ENCODE assay signal across 15 cellular contexts in the genomic region with DNA sequence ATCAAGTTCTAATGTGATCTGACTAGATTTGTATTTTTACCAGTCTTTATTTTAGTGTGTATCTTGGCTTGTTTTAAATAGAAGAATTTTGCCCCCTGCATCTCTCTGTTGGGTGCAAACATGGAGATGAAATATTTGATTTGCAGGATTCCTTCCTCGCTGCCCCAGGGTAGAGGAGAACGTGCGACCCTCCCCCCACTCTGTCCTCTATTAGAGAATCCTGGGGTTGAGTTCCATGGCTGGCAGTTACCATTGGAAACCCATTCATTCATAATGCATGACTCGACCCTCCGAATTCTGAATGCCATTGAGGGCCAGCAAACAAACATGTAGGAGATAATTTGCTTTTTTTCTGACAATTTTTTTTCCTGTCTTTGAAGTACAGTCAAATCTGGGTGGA. TPM values are rescaled to one million over a fixed set of nuclear protein-coding genes. Genes with fewer than 3 reads are reported as not detected.
DNase-seq lines count a peak whose midpoint lies in the region; FAIRE-seq and TF ChIP-seq lines count a peak whose summit lies in the region.
"Had no signal": no experiment of that assay in that cellular context is flagged by ENCODE, and none has a peak within 500 bp of the region (broad histone marks: within the 10 kb centered on the region; RNA-seq: fewer than 3 reads in every experiment).

No MANE protein-coding gene starts in this region.

- H3K27ac Mint-ChIP-seq in neural crest cell (ENCODE audit: unreplicated experiment), result no peak overlapping the region
- no peak overlapping the region for H3K27ac Mint-ChIP-seq in progenitor cell of endocrine pancreas
- H3K27ac Mint-ChIP-seq: stimulated activated memory B cell treated with anti-CD40 and anti-IgM and Interleukin-4, amounts not matched to agents 10 μg/mL and 1 μg/mL and 100 μg/mL, for 72 hours had no signal

- no peak for TF ChIP-seq POLR2A in GM12892 (IDR thresholded peaks at IDR 0.05; ENCODE audit: low read depth, low read length)

- no peak for FAIRE-seq in GM12892 (lab: Jason Lieb, UNC)
- FAIRE-seq: RCC 7860 had no signal

- TF ChIP-seq CTCF in neural crest cell (conservative IDR thresholded peaks at IDR 0.05) (no peak), progenitor cell of endocrine pancreas (IDR thresholded peaks at IDR 0.05; ENCODE audit: unreplicated experiment) (no peak)

- H3K4me1 Mint-ChIP-seq in neural crest cell (peaks cover 32% of the 10 kb centered on the region), progenitor cell of endocrine pancreas (ENCODE audit: low read depth) (peaks cover 3% of the 10 kb centered on the region)

- H3K27me3 Mint-ChIP-seq in neural crest cell (ENCODE audit: low read depth), result no peaks in the 10 kb centered on the region
- no peaks in the 10 kb centered on the region for H3K27me3 Mint-ChIP-seq in progenitor cell of endocrine pancreas

- H3K4me3 Mint-ChIP-seq in neural crest cell, result no peak overlapping the region
- no peak overlapping the region for H3K4me3 Mint-ChIP-seq in progenitor cell of endocrine pancreas (ENCODE audit: low read depth)
- H3K4me3 Mint-ChIP-seq: stimulated activated memory B cell treated with anti-CD40 and anti-IgM and Interleukin-4, amounts not matched to agents 10 μg/mL and 1 μg/mL and 100 μg/mL, for 72 hours had no signal

- H3K9me3 Mint-ChIP-seq in neural crest cell (no peaks in the 10 kb centered on the region), progenitor cell of endocrine pancreas (ENCODE audit: low read depth) (peaks cover 2% of the 10 kb centered on the region)

- DNase-seq in EH (ENCODE audit: low read depth), result peak; percentile 55
- DNase-seq in NCI-H146 treated with DMSO at 0.1 percent for 48 hours (lab: John Stamatoyannopoulos, UW; ENCODE audit: unreplicated experiment), result peak; percentile 43
- DNase-seq in ecto neural progenitor cell (ENCODE audit: low spot score), result peak; percentile 58
- DNase-seq in neural crest cell (ENCODE audit: low read depth, low spot score), result peak; percentile 36
- no peak for DNase-seq in GM12892 (ENCODE audit: insufficient read length)
- no peak for DNase-seq in activated T-cell treated with anti-CD3 and anti-CD28 coated beads, Interleukin-2, amount 50 U/mL, for 48 hours
- DNase-seq in progenitor cell of endocrine pancreas (ENCODE audit: low spot score, unreplicated experiment), result no peak
- DNase-seq in activated gamma-delta T cell treated with Interleukin-2 at 50 U/mL for 16 hours, result no peak
- DNase-seq: activated naive CD4-positive, alpha-beta T cell treated with anti-CD3 and anti-CD28 coated beads, Interleukin-2, amount 50 U/mL, for 16 hours; DMS 273 treated with DMSO at 0.1 percent for 48 hours; effector memory CD4-positive, alpha-beta T cell; MG63; T-helper 1 cell had no signal

- peaks cover 11% of the 10 kb centered on the region for H3K36me3 Mint-ChIP-seq in neural crest cell (ENCODE audit: low read depth)
- H3K36me3 Mint-ChIP-seq in progenitor cell of endocrine pancreas (ENCODE audit: insufficient read depth), result peaks cover 8% of the 10 kb centered on the region
- H3K36me3 Mint-ChIP-seq: stimulated activated memory B cell treated with anti-CD40 and anti-IgM and Interleukin-4, amounts not matched to agents 10 μg/mL and 1 μg/mL and 100 μg/mL, for 72 hours had no signal

RNA-seq across cellular contexts. Expression of gene TRIM2, which starts 53.7 kb away (rescaled TPM):
- total RNA-seq in neural crest cell, result 105 and 106 TPM in 2 replicates
- 0.08 TPM for polyA plus RNA-seq in GM12892 (2012; ENCODE audit: missing spikeins)
- 52.5 and 59.6 TPM in 2 replicates for total RNA-seq in progenitor cell of endocrine pancreas

Comparison
In these comparisons a context has a peak if more than half of its experiments do, and no peak if none do; other contexts are left out.
1. DNase-seq: peak in EH (single experiment), NCI-H146 treated with DMSO at 0.1 percent for 48 hours (single experiment), ecto neural progenitor cell (single experiment) and neural crest cell (single experiment); none in GM12892 (single experiment), activated T-cell treated with anti-CD3 and anti-CD28 coated beads, Interleukin-2, amount 50 U/mL, for 48 hours (0 of 2), progenitor cell of endocrine pancreas (single experiment) and activated gamma-delta T cell treated with Interleukin-2 at 50 U/mL for 16 hours (single experiment).